8 cellular contexts compared by ENCODE assay signal in the genomic region with DNA sequence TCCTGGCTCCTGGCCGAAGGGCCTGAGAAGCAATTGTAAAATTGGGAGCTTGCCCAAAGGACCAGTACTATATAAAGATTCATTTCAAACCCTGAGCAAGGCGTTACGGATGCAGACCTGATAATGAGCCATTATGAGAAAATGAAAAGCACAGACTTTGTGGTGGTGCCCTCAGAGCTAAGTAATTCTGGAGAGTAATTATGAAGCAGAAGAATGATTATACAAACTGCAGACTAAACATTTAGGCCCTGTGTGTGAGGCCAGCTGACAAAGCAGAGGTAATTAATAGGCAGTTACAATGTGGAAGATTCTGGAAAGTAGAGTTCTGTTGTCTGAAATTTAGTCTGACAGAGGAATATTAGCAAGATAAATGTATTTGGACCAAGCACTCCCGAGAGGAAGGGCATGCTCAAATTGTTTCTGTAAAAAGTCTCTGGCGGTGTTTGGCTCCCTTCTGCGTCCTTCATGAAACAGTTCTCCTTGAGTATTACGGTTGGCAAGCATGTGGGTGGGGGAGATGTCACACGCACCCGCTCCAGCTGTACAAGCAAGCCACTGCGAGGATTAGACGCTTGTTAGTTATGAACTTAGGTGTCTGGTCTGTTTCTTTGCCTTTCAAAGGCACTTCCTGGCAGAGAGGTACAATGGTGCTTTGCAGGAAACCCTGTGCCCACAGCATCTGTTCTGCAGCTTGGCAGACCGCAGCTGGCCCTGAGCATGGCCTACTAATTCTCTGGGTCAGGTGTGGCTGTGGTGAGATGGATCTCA. TPM values are rescaled to one million over a fixed set of nuclear protein-coding genes. Genes with fewer than 3 reads are reported as not detected.
DNase-seq lines count a peak whose midpoint lies in the region; ATAC-seq, FAIRE-seq and TF ChIP-seq lines count a peak whose summit lies in the region.

No MANE protein-coding gene starts in this region.

- no peaks in the 10 kb centered on the region for H3K27me3 Mint-ChIP-seq in stimulated activated naive CD8-positive, alpha-beta T cell treated with anti-CD3 and anti-CD28 coated beads, Interleukin-15, Interleukin-2, amounts not matched to agents 100 ng/mL and 50 ng/mL, for 24 hours

- DNase-seq in GM18507 (ENCODE audit: extremely low spot score, insufficient read length, low read depth) = peak; percentile 20
- peak; percentile 36 for DNase-seq in activated T-cell treated with anti-CD3 and anti-CD28 coated beads for 1 hour (ENCODE audit: low read depth)
- peak; percentile 32 to 54 for DNase-seq in left colon
- no peak for DNase-seq in GF-D8 (lab: John Stamatoyannopoulos, UW)
- DNase-seq in lower leg skin (ENCODE audit: low spot score in 2 of 2) = no peak

- no peak for TF ChIP-seq CTCF in lower leg skin (IDR thresholded peaks at IDR 0.05)

- H3K4me1 Mint-ChIP-seq in stimulated activated naive CD8-positive, alpha-beta T cell treated with anti-CD3 and anti-CD28 coated beads, Interleukin-15, Interleukin-2, amounts not matched to agents 100 ng/mL and 50 ng/mL, for 24 hours (ENCODE audit: low read depth) = peaks cover 96% of the 10 kb centered on the region

- peak overlapping the region; percentile 87 for H3K27ac Mint-ChIP-seq in stimulated activated naive CD8-positive, alpha-beta T cell treated with anti-CD3 and anti-CD28 coated beads, Interleukin-15, Interleukin-2, amounts not matched to agents 100 ng/mL and 50 ng/mL, for 24 hours

- ATAC-seq in HG03354 (IDR thresholded peaks at IDR 0.05; ENCODE audit: poor library complexity, severe bottlenecking, unreplicated experiment) (peak; percentile 59), left colon (peak; percentile 19), HG03039 (IDR thresholded peaks at IDR 0.05; ENCODE audit: unreplicated experiment) (no peak)

- H3K36me3 Mint-ChIP-seq in stimulated activated naive CD8-positive, alpha-beta T cell treated with anti-CD3 and anti-CD28 coated beads, Interleukin-15, Interleukin-2, amounts not matched to agents 100 ng/mL and 50 ng/mL, for 24 hours (ENCODE audit: low read depth) = peaks cover 3% of the 10 kb centered on the region

- H3K4me3 Mint-ChIP-seq in stimulated activated naive CD8-positive, alpha-beta T cell treated with anti-CD3 and anti-CD28 coated beads, Interleukin-15, Interleukin-2, amounts not matched to agents 100 ng/mL and 50 ng/mL, for 24 hours = peak overlapping the region; percentile 65

- TF ChIP-seq POLR2A in lower leg skin (IDR thresholded peaks at IDR 0.05) = no peak

- intact Hi-C loops in left colon (cut with DNase I, micrococcal nuclease) = no loop called here
- intact Hi-C loops in lower leg skin (cut with DNase I; ENCODE audit: low total_unique reads) = loop anchor here (2.0 kb wide), 1 partner anchor 53 kb away; no protein-coding TSS in a partner anchor

- 77 to 82% methylated on average over 12 of the region's 12 CpGs for WGBS in lower leg skin, 2 donors

- FAIRE-seq in GM18507 (lab: Jason Lieb, UNC) = peak; percentile 85

- peaks cover 4% of the 10 kb centered on the region for H3K9me3 Mint-ChIP-seq in stimulated activated naive CD8-positive, alpha-beta T cell treated with anti-CD3 and anti-CD28 coated beads, Interleukin-15, Interleukin-2, amounts not matched to agents 100 ng/mL and 50 ng/mL, for 24 hours

- no peak overlapping the region for H3K4me3 ChIP-seq in lower leg skin (ENCODE audit: low read depth, poor library complexity, severe bottlenecking)

RNA-seq across cellular contexts. Expression of gene CDC42EP3, which starts 45.5 kb away (rescaled TPM):
- 10 to 100 TPM; 19.5 to 46.7 TPM for total RNA-seq in left colon
- total RNA-seq in lower leg skin = 10 to 100 TPM; 14.0 to 42.6 (median 28.7) TPM

Comparison
In these comparisons a context has a peak if more than half of its experiments do, and no peak if none do; other contexts are left out.
1. DNase-seq: peak in GM18507 (single experiment), activated T-cell treated with anti-CD3 and anti-CD28 coated beads for 1 hour (single experiment) and left colon (2 of 2); none in GF-D8 (single experiment) and lower leg skin (0 of 2).